1 cellular context compared by ENCODE assay signal in genomic region chr4:3858046-3858730, GRCh38.
TF ChIP-seq lines count a peak whose summit lies in the region.

No MANE protein-coding gene starts in this region.

TF ChIP-seq in GM12878, 131 proteins besides CTCF, POLR2A, EP300 and RAD21 (continued from another document):
- no peak for TF ChIP-seq PRDM15 (CRISPR knock-in tag; IDR thresholded peaks at IDR 0.05)
- TF ChIP-seq RCOR1 (conservative IDR thresholded peaks at IDR 0.05; ENCODE audit: low read depth, low read length): no peak
- TF ChIP-seq, protein P1, sequence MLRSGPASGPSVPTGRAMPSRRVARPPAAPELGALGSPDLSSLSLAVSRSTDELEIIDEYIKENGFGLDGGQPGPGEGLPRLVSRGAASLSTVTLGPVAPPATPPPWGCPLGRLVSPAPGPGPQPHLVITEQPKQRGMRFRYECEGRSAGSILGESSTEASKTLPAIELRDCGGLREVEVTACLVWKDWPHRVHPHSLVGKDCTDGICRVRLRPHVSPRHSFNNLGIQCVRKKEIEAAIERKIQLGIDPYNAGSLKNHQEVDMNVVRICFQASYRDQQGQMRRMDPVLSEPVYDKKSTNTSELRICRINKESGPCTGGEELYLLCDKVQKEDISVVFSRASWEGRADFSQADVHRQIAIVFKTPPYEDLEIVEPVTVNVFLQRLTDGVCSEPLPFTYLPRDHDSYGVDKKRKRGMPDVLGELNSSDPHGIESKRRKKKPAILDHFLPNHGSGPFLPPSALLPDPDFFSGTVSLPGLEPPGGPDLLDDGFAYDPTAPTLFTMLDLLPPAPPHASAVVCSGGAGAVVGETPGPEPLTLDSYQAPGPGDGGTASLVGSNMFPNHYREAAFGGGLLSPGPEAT (IDR thresholded peaks at IDR 0.05; ENCODE audit: low read depth): no peak
- TF ChIP-seq CHD4 (IDR thresholded peaks at IDR 0.05): no peak
- TF ChIP-seq DPF2 (IDR thresholded peaks at IDR 0.05): no peak
- no peak for TF ChIP-seq YY1 (IDR thresholded peaks at IDR 0.05; ENCODE audit: low read depth, low read length)
- no peak for TF ChIP-seq RBBP5 (conservative IDR thresholded peaks at IDR 0.05)
- no peak for TF ChIP-seq NR2F1 (conservative IDR thresholded peaks at IDR 0.05)
- no peak for TF ChIP-seq EGR1 (IDR thresholded peaks at IDR 0.05; ENCODE audit: borderline replicate concordance in 1 of 2, low read depth in 2 of 2, low read length in 2 of 2)
- TF ChIP-seq, protein P2, sequence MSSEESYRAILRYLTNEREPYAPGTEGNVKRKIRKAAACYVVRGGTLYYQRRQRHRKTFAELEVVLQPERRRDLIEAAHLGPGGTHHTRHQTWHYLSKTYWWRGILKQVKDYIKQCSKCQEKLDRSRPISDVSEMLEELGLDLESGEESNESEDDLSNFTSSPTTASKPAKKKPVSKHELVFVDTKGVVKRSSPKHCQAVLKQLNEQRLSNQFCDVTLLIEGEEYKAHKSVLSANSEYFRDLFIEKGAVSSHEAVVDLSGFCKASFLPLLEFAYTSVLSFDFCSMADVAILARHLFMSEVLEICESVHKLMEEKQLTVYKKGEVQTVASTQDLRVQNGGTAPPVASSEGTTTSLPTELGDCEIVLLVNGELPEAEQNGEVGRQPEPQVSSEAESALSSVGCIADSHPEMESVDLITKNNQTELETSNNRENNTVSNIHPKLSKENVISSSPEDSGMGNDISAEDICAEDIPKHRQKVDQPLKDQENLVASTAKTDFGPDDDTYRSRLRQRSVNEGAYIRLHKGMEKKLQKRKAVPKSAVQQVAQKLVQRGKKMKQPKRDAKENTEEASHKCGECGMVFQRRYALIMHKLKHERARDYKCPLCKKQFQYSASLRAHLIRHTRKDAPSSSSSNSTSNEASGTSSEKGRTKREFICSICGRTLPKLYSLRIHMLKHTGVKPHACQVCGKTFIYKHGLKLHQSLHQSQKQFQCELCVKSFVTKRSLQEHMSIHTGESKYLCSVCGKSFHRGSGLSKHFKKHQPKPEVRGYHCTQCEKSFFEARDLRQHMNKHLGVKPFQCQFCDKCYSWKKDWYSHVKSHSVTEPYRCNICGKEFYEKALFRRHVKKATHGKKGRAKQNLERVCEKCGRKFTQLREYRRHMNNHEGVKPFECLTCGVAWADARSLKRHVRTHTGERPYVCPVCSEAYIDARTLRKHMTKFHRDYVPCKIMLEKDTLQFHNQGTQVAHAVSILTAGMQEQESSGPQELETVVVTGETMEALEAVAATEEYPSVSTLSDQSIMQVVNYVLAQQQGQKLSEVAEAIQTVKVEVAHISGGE (CRISPR knock-in tag; IDR thresholded peaks at IDR 0.05): no peak
- TF ChIP-seq NFXL1 (IDR thresholded peaks at IDR 0.05; ENCODE audit: borderline replicate concordance): no peak
- TF ChIP-seq MTA3 (IDR thresholded peaks at IDR 0.05; ENCODE audit: borderline replicate concordance, low read length): no peak
- TF ChIP-seq MEF2B (IDR thresholded peaks at IDR 0.05; ENCODE audit: partially characterized antibody, poor library complexity, severe bottlenecking): no peak
- no peak for TF ChIP-seq SIX5 (IDR thresholded peaks at IDR 0.05; ENCODE audit: low read depth, low read length, severe bottlenecking)
